Comparison of ENCODE assay signal across 17 cellular contexts in genomic region chr10:24518411-24518810, GRCh38.
DNase-seq lines count a peak whose midpoint lies in the region; ATAC-seq and TF ChIP-seq lines count a peak whose summit lies in the region.
"Had no signal": no experiment of that assay in that cellular context is flagged by ENCODE, and none has a peak within 500 bp of the region (broad histone marks: within the 10 kb centered on the region; RNA-seq: fewer than 3 reads in every experiment).

No MANE protein-coding gene starts in this region.

- POLR2A ChIA-PET in activated CD4-positive, alpha-beta T cell treated with anti-CD3 and anti-CD28 coated beads for 36 hours (lab: Charles Lee): no interaction called here

- H3K27me3 ChIP-seq in ACC112 (ENCODE audit: insufficient read depth, low read length) (no peaks in the 10 kb centered on the region), liver (ENCODE audit: control insufficient read depth in 4 of 4, insufficient read depth in 4 of 4, low read length in 3 of 4) (no peaks in the 10 kb centered on the region), psoas muscle (ENCODE audit: insufficient read depth in 3 of 3, low read length in 2 of 3) (no peaks in the 10 kb centered on the region)
- H3K27me3 ChIP-seq: foreskin keratinocyte, upper lobe of left lung had no signal

- H3K4me1 Mint-ChIP-seq in activated CD4-positive, alpha-beta T cell treated with anti-CD3 and anti-CD28 coated beads for 36 hours: peaks cover 13% of the 10 kb centered on the region

- H3K4me1 ChIP-seq in ACC112 (ENCODE audit: control insufficient read depth, insufficient read depth, low read length, unreplicated experiment) (no peaks in the 10 kb centered on the region), liver (ENCODE audit: control insufficient read depth in 4 of 4, insufficient read depth in 4 of 4, low read length in 3 of 4) (peaks cover 0 to 11% (median 4%) of the 10 kb centered on the region in 4 donors), psoas muscle (peaks cover 16% of the 10 kb centered on the region)
- H3K4me1 ChIP-seq: foreskin keratinocyte had no signal

- no peak overlapping the region for H3K27ac Mint-ChIP-seq in activated CD4-positive, alpha-beta T cell treated with anti-CD3 and anti-CD28 coated beads for 36 hours
- H3K27ac Mint-ChIP-seq: activated CD8-positive, alpha-beta T cell treated with anti-CD3 and anti-CD28 coated beads for 36 hours; progenitor cell of endocrine pancreas had no signal

- peak overlapping the region; percentile 15 for H2AFZ ChIP-seq in ACC112 (ENCODE audit: low read length, unreplicated experiment)

- H3K4me3 Mint-ChIP-seq in activated CD4-positive, alpha-beta T cell treated with anti-CD3 and anti-CD28 coated beads for 36 hours: no peak overlapping the region

- no peaks in the 10 kb centered on the region for H3K27me3 Mint-ChIP-seq in activated CD4-positive, alpha-beta T cell treated with anti-CD3 and anti-CD28 coated beads for 36 hours
- H3K27me3 Mint-ChIP-seq: progenitor cell of endocrine pancreas had no signal

- H3K36me3 ChIP-seq in ACC112 (ENCODE audit: insufficient read depth, low read length): no peaks in the 10 kb centered on the region
- H3K36me3 ChIP-seq in liver (ENCODE audit: control insufficient read depth in 4 of 4, insufficient read depth in 3 of 4, low read depth in 1 of 4, low read length in 3 of 4): peaks cover 2 to 46% (median 31%) of the 10 kb centered on the region in 4 donors
- peaks cover 0 to 80% of the 10 kb centered on the region in 2 donors for H3K36me3 ChIP-seq in psoas muscle (ENCODE audit: insufficient read depth in 1 of 2, low read depth in 1 of 2)

- H3K79me2 ChIP-seq in ACC112 (ENCODE audit: control insufficient read depth, insufficient read depth, low read length, unreplicated experiment): no peaks in the 10 kb centered on the region

- H3K9me3 ChIP-seq in liver (ENCODE audit: control insufficient read depth in 4 of 4, low read length in 3 of 4) (no peaks in the 10 kb centered on the region), psoas muscle (no peaks in the 10 kb centered on the region)
- H3K9me3 ChIP-seq: upper lobe of left lung had no signal

- H3K9me3 Mint-ChIP-seq in activated CD4-positive, alpha-beta T cell treated with anti-CD3 and anti-CD28 coated beads for 36 hours (ENCODE audit: low read depth): no peaks in the 10 kb centered on the region
- H3K9me3 Mint-ChIP-seq: activated CD8-positive, alpha-beta T cell treated with anti-CD3 and anti-CD28 coated beads for 36 hours; naive thymus-derived CD8-positive, alpha-beta T cell had no signal

- H3K4me3 ChIP-seq in ACC112 (ENCODE audit: low read depth, low read length): no peak overlapping the region
- H3K4me3 ChIP-seq in liver (ENCODE audit: low read depth in 1 of 3, low read length in 3 of 3): no peak overlapping the region
- H3K4me3 ChIP-seq in psoas muscle: no peak overlapping the region
- H3K4me3 ChIP-seq: upper lobe of left lung had no signal

- WGBS in liver: 52% methylated on average over 7 of the region's 7 CpGs
- WGBS in psoas muscle, 3 donors: 23 to 62% (median 37%) methylated on average over 7 of the region's 7 CpGs

- peak; percentile 35 for DNase-seq in amniotic epithelial cell (ENCODE audit: low read depth)
- no peak for DNase-seq in psoas muscle
- no peak for DNase-seq in OCI-M2 (lab: John Stamatoyannopoulos, UW; ENCODE audit: unreplicated experiment)
- DNase-seq in hippocampal formation (lab: John Stamatoyannopoulos, UW): no peak
- no peak for DNase-seq in activated CD4-positive, alpha-beta T cell treated with anti-CD3 and anti-CD28 coated beads for 36 hours
- DNase-seq: activated CD4-positive, CD25-positive, alpha-beta regulatory T cell; activated T-cell treated with anti-CD3 and anti-CD28 coated beads, Interleukin-2, amount 50 U/mL, for 1 hour had no signal

- TF ChIP-seq CTCF in liver (IDR thresholded peaks at IDR 0.05; ENCODE audit: low read depth, low read length, missing input control) (no peak), psoas muscle (IDR thresholded peaks at IDR 0.05) (no peak)

- CTCF ChIA-PET in activated CD4-positive, alpha-beta T cell treated with anti-CD3 and anti-CD28 coated beads for 36 hours (lab: Charles Lee): interaction anchor here (0.6 to 3.6 kb wide), 10 partner anchors 12 to 616 kb away, joined by 3 to 35 read pairs (median 3); no protein-coding TSS in a partner anchor

- H3K9ac ChIP-seq in liver (ENCODE audit: low read depth in 1 of 2, low read length in 2 of 2): no peak overlapping the region
- H3K9ac ChIP-seq: KMS-11 had no signal

- ATAC-seq in psoas muscle (peak; percentile 45 to 61 (median 54)), GM19467 (IDR thresholded peaks at IDR 0.05; ENCODE audit: unreplicated experiment) (no peak)
- ATAC-seq in activated CD4-positive, alpha-beta T cell treated with anti-CD3 and anti-CD28 coated beads for 36 hours: no peak
- ATAC-seq: activated CD8-positive, alpha-beta T cell treated with anti-CD3 and anti-CD28 coated beads for 36 hours; naive thymus-derived CD8-positive, alpha-beta T cell had no signal

- intact Hi-C loops in psoas muscle (cut with DNase I): loop anchor here (2.0 to 5.0 kb wide), 4 partner anchors 136 to 526 kb away; no protein-coding TSS in a partner anchor
- intact Hi-C loops in activated CD4-positive, alpha-beta T cell treated with anti-CD3 and anti-CD28 coated beads for 36 hours (cut with DNase I, micrococcal nuclease): loop anchor here (1.0 to 10.0 kb wide), 5 partner anchors 38 to 1204 kb away; no protein-coding TSS in a partner anchor

- H3K27ac ChIP-seq in ACC112 (ENCODE audit: low read depth, low read length) (no peak overlapping the region), liver (ENCODE audit: low read depth in 1 of 2, low read length in 2 of 2) (no peak overlapping the region), psoas muscle (peak overlapping the region; percentile 59)
- H3K27ac ChIP-seq: C4-2B, foreskin keratinocyte, KMS-11 had no signal

- no peaks in the 10 kb centered on the region for H3K36me3 Mint-ChIP-seq in activated CD4-positive, alpha-beta T cell treated with anti-CD3 and anti-CD28 coated beads for 36 hours (ENCODE audit: low read depth)
- H3K36me3 Mint-ChIP-seq: naive thymus-derived CD8-positive, alpha-beta T cell had no signal

- no peak for TF ChIP-seq RAD21 in liver (IDR thresholded peaks at IDR 0.05)

TF ChIP-seq in liver, 16 proteins besides CTCF, POLR2A, EP300 and RAD21 (continues in another document):
- peak in 1 of 2 donors; percentile 54 for TF ChIP-seq EGR1 (IDR thresholded peaks at IDR 0.05; ENCODE audit: low read depth in 2 of 2)
- no peak for TF ChIP-seq REST (IDR thresholded peaks at IDR 0.05)
- no peak for TF ChIP-seq NR2F2 (IDR thresholded peaks at IDR 0.05)
- peak in 1 of 2 donors; percentile 34 for TF ChIP-seq JUND (IDR thresholded peaks at IDR 0.05)
- TF ChIP-seq SP1 (IDR thresholded peaks at IDR 0.05): peak; percentile 59
- peak; percentile 54 for TF ChIP-seq MAX (IDR thresholded peaks at IDR 0.05)
- TF ChIP-seq HNF4A (conservative IDR thresholded peaks at IDR 0.05): peak; percentile 57 to 70
- no peak for TF ChIP-seq GABPA (IDR thresholded peaks at IDR 0.05 in 1 of 2, conservative IDR thresholded peaks at IDR 0.05 in 1 of 2)
- TF ChIP-seq ATF3 (IDR thresholded peaks at IDR 0.05): no peak
- peak in 1 of 2 donors; percentile 44 for TF ChIP-seq RXRA (IDR thresholded peaks at IDR 0.05)
- peak; percentile 44 for TF ChIP-seq YY1 (IDR thresholded peaks at IDR 0.05)
- TF ChIP-seq TAF1 (conservative IDR thresholded peaks at IDR 0.05): no peak

Comparison
In these comparisons a context has a peak if more than half of its experiments do, and no peak if none do; other contexts are left out.
1. ATAC-seq: peak in psoas muscle (4 of 4); none in activated CD4-positive, alpha-beta T cell treated with anti-CD3 and anti-CD28 coated beads for 36 hours (single experiment) and GM19467 (single experiment).